In genomic region chr1:243933495-243933894, GRCh38 we compare ENCODE assay signal across 31 cellular contexts.
"Had no signal": no experiment of that assay in that cellular context is flagged by ENCODE, and none has a peak within 500 bp of the region (broad histone marks: within the 10 kb centered on the region; RNA-seq: fewer than 3 reads in every experiment).

No MANE protein-coding gene starts in this region.

- H3K36me3 ChIP-seq: neural progenitor cell, ovary, spleen, suprapubic skin, tibial artery, transverse colon, upper lobe of right lung, vagina had no signal

- H3K27ac Mint-ChIP-seq: natural killer cell; nephron; progenitor cell of endocrine pancreas; stimulated activated memory B cell treated with anti-CD40 and anti-IgM and Interleukin-4, amounts not matched to agents 10 μg/mL and 1 μg/mL and 100 μg/mL, for 72 hours; stimulated activated naive CD8-positive, alpha-beta T cell treated with anti-CD3 and anti-CD28 coated beads, Interleukin-15, amount 100 ng/mL, for 72 hours; type B pancreatic cell had no signal

- H3K4me1 ChIP-seq: parathyroid adenoma, psoas muscle, spleen, suprapubic skin, testis, transverse colon, upper lobe of right lung, vagina had no signal

- H3K4me3 Mint-ChIP-seq: natural killer cell; nephron; stimulated activated memory B cell treated with anti-CD40 and anti-IgM and Interleukin-4, amounts not matched to agents 10 μg/mL and 1 μg/mL and 100 μg/mL, for 72 hours; stimulated activated naive CD8-positive, alpha-beta T cell treated with anti-CD3 and anti-CD28 coated beads, Interleukin-15, amount 100 ng/mL, for 72 hours; type B pancreatic cell had no signal

- H3K79me2 ChIP-seq: parathyroid adenoma had no signal

- H3K27ac ChIP-seq: neural progenitor cell, ovary, parathyroid adenoma, psoas muscle, skin epidermis, spleen, suprapubic skin, testis, tibial artery, transverse colon, upper lobe of right lung, vagina had no signal

- H3K9ac ChIP-seq: neural progenitor cell, parathyroid adenoma had no signal

- H2AFZ ChIP-seq: neural progenitor cell, parathyroid adenoma had no signal

- DNase-seq: natural killer cell; occipital lobe; ovary; posterior cingulate gyrus; psoas muscle; right cardiac atrium; spleen; stimulated activated CD4-positive, alpha-beta T cell treated with anti-CD3 and anti-CD28 coated beads, Interleukin-12 subunit alpha, Interleukin-12 subunit beta, amount 100 ng/mL, for 4 hours; stimulated activated CD4-positive, alpha-beta T cell treated with anti-CD3 and anti-CD28 coated beads, Interleukin-1b, Interleukin-23, amount 100 ng/mL, for 48 hours; stimulated activated CD4-positive, alpha-beta T cell treated with anti-CD3 and anti-CD28 coated beads, Interleukin-4, amount 100 ng/mL, for 1 hour; stimulated activated CD4-positive, alpha-beta T cell treated with anti-CD3 and anti-CD28 coated beads, Interleukin-4, amount 100 ng/mL, for 4 hours; stimulated activated CD8-positive, alpha-beta memory T cell treated with anti-CD3 and anti-CD28 coated beads, Interleukin-4, amount 100 ng/mL, for 48 hours; stimulated activated naive CD4-positive, alpha-beta T cell; stimulated activated naive CD8-positive, alpha-beta T cell treated with anti-CD3 and anti-CD28 coated beads, Interleukin-15, amount 100 ng/mL, for 72 hours; stimulated activated naive CD8-positive, alpha-beta T cell treated with anti-CD3 and anti-CD28 coated beads, Interleukin-15, Interleukin-2, amounts not matched to agents 100 U/mL and 50 U/mL, for 24 hours; substantia nigra; testis; tibial artery; transverse colon; upper lobe of right lung had no signal

- H3K4me1 Mint-ChIP-seq: natural killer cell; stimulated activated memory B cell treated with anti-CD40 and anti-IgM and Interleukin-4, amounts not matched to agents 10 μg/mL and 1 μg/mL and 100 μg/mL, for 72 hours had no signal

- H3K36me3 Mint-ChIP-seq: natural killer cell; neural progenitor cell; stimulated activated memory B cell treated with anti-CD40 and anti-IgM and Interleukin-4, amounts not matched to agents 10 μg/mL and 1 μg/mL and 100 μg/mL, for 72 hours; type B pancreatic cell had no signal

- H3K4me2 ChIP-seq: neural progenitor cell, smooth muscle cell had no signal

- ATAC-seq: natural killer cell; psoas muscle; right cardiac atrium; sciatic nerve; stimulated activated memory B cell treated with anti-CD40 and anti-IgM and Interleukin-4, amounts not matched to agents 10 μg/mL and 1 μg/mL and 100 μg/mL, for 72 hours; stimulated activated naive CD8-positive, alpha-beta T cell treated with anti-CD3 and anti-CD28 coated beads, Interleukin-15, amount 100 ng/mL, for 72 hours; stimulated activated naive CD8-positive, alpha-beta T cell treated with anti-CD3 and anti-CD28 coated beads, Interleukin-15, Interleukin-2, amounts not matched to agents 100 U/mL and 50 U/mL, for 24 hours; upper lobe of right lung had no signal

- H3K9me3 Mint-ChIP-seq: natural killer cell, type B pancreatic cell had no signal

- H3K4me3 ChIP-seq: neural progenitor cell, ovary, psoas muscle, skin epidermis, smooth muscle cell, spleen, suprapubic skin, testis, tibial artery, transverse colon, upper lobe of right lung, vagina had no signal

- H3K27me3 ChIP-seq: neural progenitor cell, ovary, testis, tibial artery, vagina had no signal

- H3K27me3 Mint-ChIP-seq: stimulated activated memory B cell treated with anti-CD40 and anti-IgM and Interleukin-4, amounts not matched to agents 10 μg/mL and 1 μg/mL and 100 μg/mL, for 72 hours had no signal

- H3K9me3 ChIP-seq: ovary, psoas muscle, testis, transverse colon, upper lobe of right lung, vagina had no signal
